Comparison of ENCODE assay signal across 23 cellular contexts in genomic region chr16:11142261-11142630, GRCh38.
A peak's percentile ranks its signal among the peaks of the same experiment; 100 is the strongest.
DNase-seq lines count a peak whose midpoint lies in the region; ATAC-seq and TF ChIP-seq lines count a peak whose summit lies in the region.
"Had no signal": no experiment of that assay in that cellular context is flagged by ENCODE, and none has a peak within 500 bp of the region (broad histone marks: within the 10 kb centered on the region; RNA-seq: fewer than 3 reads in every experiment).

No MANE protein-coding gene starts in this region.

- no peak for TF ChIP-seq CTCF in activated CD8-positive, alpha-beta T cell treated with anti-CD3 and anti-CD28 coated beads for 36 hours (IDR thresholded peaks at IDR 0.05)
- TF ChIP-seq CTCF in RWPE1 (conservative IDR thresholded peaks at IDR 0.05; ENCODE audit: low read depth) (no peak), left ventricle myocardium inferior (IDR thresholded peaks at IDR 0.05; ENCODE audit: borderline replicate concordance) (no peak)

- no peak for ATAC-seq in activated CD8-positive, alpha-beta T cell treated with anti-CD3 and anti-CD28 coated beads, Interleukin-2, amount 10 ng/mL, durations not matched to agents 7 days and 5 days
- ATAC-seq in activated CD8-positive, alpha-beta T cell treated with anti-CD3 and anti-CD28 coated beads for 36 hours: no peak
- ATAC-seq in stimulated activated effector memory CD8-positive, alpha-beta T cell treated with anti-CD3 and anti-CD28 coated beads, Interleukin-12 subunit alpha, Interleukin-12 subunit beta, amount 100 ng/mL, for 72 hours: no peak
- no peak for ATAC-seq in GM18858 (IDR thresholded peaks at IDR 0.05; ENCODE audit: unreplicated experiment)
- ATAC-seq: A549, K562, PC-3 had no signal

- H3K4me3 ChIP-seq in left ventricle myocardium inferior: no peak overlapping the region
- H3K4me3 ChIP-seq: A549, GM23338, K562, SJCRH30 had no signal

- POLR2A ChIA-PET in activated CD8-positive, alpha-beta T cell treated with anti-CD3 and anti-CD28 coated beads, Interleukin-2, amount 10 ng/mL, durations not matched to agents 7 days and 5 days (lab: Charles Lee): interaction anchor here (1.0 kb wide), 1 partner anchor 27 kb away, joined by 3 read pairs; no protein-coding TSS in a partner anchor
- POLR2A ChIA-PET in activated CD8-positive, alpha-beta T cell treated with anti-CD3 and anti-CD28 coated beads for 36 hours (lab: Charles Lee): interaction anchor here (1.0 kb wide), 3 partner anchors 40 to 114 kb away, joined by 3 to 5 read pairs (median 3); partner anchors contain the start of gene SOCS1
- POLR2A ChIA-PET in RWPE1 (lab: Yijun Ruan, JAX; ENCODE audit: low non-redundant PET): interaction anchor here (0.5 kb wide), 1 partner anchor 45 kb away, joined by 3 read pairs; no protein-coding TSS in a partner anchor

- peak overlapping the region; percentile 23; the same call in 1 of the 2 replicates for H3K27ac ChIP-seq in RWPE1
- peak overlapping the region; percentile 51 for H3K27ac ChIP-seq in left ventricle myocardium inferior (replicated peaks)
- H3K27ac ChIP-seq: A549, SJCRH30 had no signal

- no peaks in the 10 kb centered on the region for H3K9me3 Mint-ChIP-seq in activated CD8-positive, alpha-beta T cell treated with anti-CD3 and anti-CD28 coated beads, Interleukin-2, amount 10 ng/mL, durations not matched to agents 7 days and 5 days (ENCODE audit: insufficient read depth)
- H3K9me3 Mint-ChIP-seq in activated CD8-positive, alpha-beta T cell treated with anti-CD3 and anti-CD28 coated beads for 36 hours: no peaks in the 10 kb centered on the region
- H3K9me3 Mint-ChIP-seq in stimulated activated effector memory CD8-positive, alpha-beta T cell treated with anti-CD3 and anti-CD28 coated beads, Interleukin-12 subunit alpha, Interleukin-12 subunit beta, amount 100 ng/mL, for 72 hours: no peaks in the 10 kb centered on the region
- H3K9me3 Mint-ChIP-seq: CD4-positive, alpha-beta T cell; GM23338 had no signal

- CTCF ChIA-PET in activated CD8-positive, alpha-beta T cell treated with anti-CD3 and anti-CD28 coated beads, Interleukin-2, amount 10 ng/mL, durations not matched to agents 7 days and 5 days (lab: Charles Lee): interaction anchor here (0.8 to 1.7 kb wide), 5 partner anchors 10 to 171 kb away, joined by 3 read pairs; partner anchors contain the start of gene SOCS1
- CTCF ChIA-PET in activated CD8-positive, alpha-beta T cell treated with anti-CD3 and anti-CD28 coated beads for 36 hours (lab: Charles Lee): interaction anchor here (0.8 to 2.4 kb wide), 3 partner anchors 11 to 19 kb away, joined by 3 to 10 read pairs (median 5); no protein-coding TSS in a partner anchor
- CTCF ChIA-PET in RWPE1 (lab: Yijun Ruan, JAX): no interaction called here

- peaks cover 61% of the 10 kb centered on the region for H3K4me1 ChIP-seq in left ventricle myocardium inferior
- H3K4me1 ChIP-seq: A549 had no signal

- H3K36me3 ChIP-seq in left ventricle myocardium inferior: no peaks in the 10 kb centered on the region
- H3K36me3 ChIP-seq: SJCRH30 had no signal

- DNase-seq in activated CD8-positive, alpha-beta T cell treated with anti-CD3 and anti-CD28 coated beads, Interleukin-2, amount 10 ng/mL, durations not matched to agents 7 days and 5 days: no peak
- DNase-seq in activated CD8-positive, alpha-beta T cell treated with anti-CD3 and anti-CD28 coated beads for 36 hours: no peak
- DNase-seq in RWPE1 (ENCODE audit: low spot score) (no peak), left ventricle myocardium inferior (peak; percentile 40), dermis blood vessel endothelial cell (no peak)
- DNase-seq in stimulated activated effector memory CD8-positive, alpha-beta T cell treated with anti-CD3 and anti-CD28 coated beads, Interleukin-12 subunit alpha, Interleukin-12 subunit beta, amount 100 ng/mL, for 72 hours (ENCODE audit: low spot score in 2 of 2): no peak
- DNase-seq: Caco-2; CD4-positive, alpha-beta T cell; GF-D8; HCEC 1CT; NCI-H1105 treated with DMSO at 0.1 percent for 48 hours; NCI-H1694; NCI-H2081 treated with DMSO at 0.1 percent for 48 hours; NCI-H2227 treated with DMSO at 0.1 percent for 48 hours; NCI-H510A treated with DMSO at 0.1 percent for 48 hours; NCI-H774; PC-3; RPMI8226; SJCRH30 had no signal

- H3K36me3 Mint-ChIP-seq in activated CD8-positive, alpha-beta T cell treated with anti-CD3 and anti-CD28 coated beads, Interleukin-2, amount 10 ng/mL, durations not matched to agents 7 days and 5 days (ENCODE audit: low read depth): peaks cover 22% of the 10 kb centered on the region
- H3K36me3 Mint-ChIP-seq in activated CD8-positive, alpha-beta T cell treated with anti-CD3 and anti-CD28 coated beads for 36 hours (ENCODE audit: low read depth): peaks cover 6% of the 10 kb centered on the region
- H3K36me3 Mint-ChIP-seq in stimulated activated effector memory CD8-positive, alpha-beta T cell treated with anti-CD3 and anti-CD28 coated beads, Interleukin-12 subunit alpha, Interleukin-12 subunit beta, amount 100 ng/mL, for 72 hours: no peaks in the 10 kb centered on the region

- H3K4me1 Mint-ChIP-seq in activated CD8-positive, alpha-beta T cell treated with anti-CD3 and anti-CD28 coated beads, Interleukin-2, amount 10 ng/mL, durations not matched to agents 7 days and 5 days (ENCODE audit: low read depth): peaks cover 67% of the 10 kb centered on the region
- peaks cover 39% of the 10 kb centered on the region for H3K4me1 Mint-ChIP-seq in activated CD8-positive, alpha-beta T cell treated with anti-CD3 and anti-CD28 coated beads for 36 hours (ENCODE audit: low read depth)
- peaks cover 23% of the 10 kb centered on the region for H3K4me1 Mint-ChIP-seq in stimulated activated effector memory CD8-positive, alpha-beta T cell treated with anti-CD3 and anti-CD28 coated beads, Interleukin-12 subunit alpha, Interleukin-12 subunit beta, amount 100 ng/mL, for 72 hours

- peak overlapping the region; percentile 75 for H3K27ac Mint-ChIP-seq in activated CD8-positive, alpha-beta T cell treated with anti-CD3 and anti-CD28 coated beads, Interleukin-2, amount 10 ng/mL, durations not matched to agents 7 days and 5 days
- no peak overlapping the region for H3K27ac Mint-ChIP-seq in activated CD8-positive, alpha-beta T cell treated with anti-CD3 and anti-CD28 coated beads for 36 hours
- peak overlapping the region; percentile 50 for H3K27ac Mint-ChIP-seq in stimulated activated effector memory CD8-positive, alpha-beta T cell treated with anti-CD3 and anti-CD28 coated beads, Interleukin-12 subunit alpha, Interleukin-12 subunit beta, amount 100 ng/mL, for 72 hours
- H3K27ac Mint-ChIP-seq: CD4-positive, alpha-beta T cell; GM23338 had no signal

- intact Hi-C loops in activated CD8-positive, alpha-beta T cell treated with anti-CD3 and anti-CD28 coated beads for 36 hours (cut with micrococcal nuclease): no loop called here
- intact Hi-C loops in left ventricle myocardium inferior (cut with micrococcal nuclease): no loop called here

- no peaks in the 10 kb centered on the region for H3K27me3 ChIP-seq in left ventricle myocardium inferior (ENCODE audit: low read depth)
- H3K27me3 ChIP-seq: SJCRH30 had no signal

- no peaks in the 10 kb centered on the region for H3K9me3 ChIP-seq in left ventricle myocardium inferior (replicated peaks)
- H3K9me3 ChIP-seq: A549, Caco-2, SJCRH30 had no signal

- no peak overlapping the region for H3K4me3 Mint-ChIP-seq in activated CD8-positive, alpha-beta T cell treated with anti-CD3 and anti-CD28 coated beads, Interleukin-2, amount 10 ng/mL, durations not matched to agents 7 days and 5 days
- no peak overlapping the region for H3K4me3 Mint-ChIP-seq in activated CD8-positive, alpha-beta T cell treated with anti-CD3 and anti-CD28 coated beads for 36 hours
- H3K4me3 Mint-ChIP-seq in stimulated activated effector memory CD8-positive, alpha-beta T cell treated with anti-CD3 and anti-CD28 coated beads, Interleukin-12 subunit alpha, Interleukin-12 subunit beta, amount 100 ng/mL, for 72 hours: no peak overlapping the region
- H3K4me3 Mint-ChIP-seq: CD4-positive, alpha-beta T cell; GM23338 had no signal

- no peaks in the 10 kb centered on the region for H3K27me3 Mint-ChIP-seq in activated CD8-positive, alpha-beta T cell treated with anti-CD3 and anti-CD28 coated beads, Interleukin-2, amount 10 ng/mL, durations not matched to agents 7 days and 5 days (ENCODE audit: low read depth)
- no peaks in the 10 kb centered on the region for H3K27me3 Mint-ChIP-seq in activated CD8-positive, alpha-beta T cell treated with anti-CD3 and anti-CD28 coated beads for 36 hours
- H3K27me3 Mint-ChIP-seq: CD4-positive, alpha-beta T cell had no signal
